In genomic region chr18:21315741-21316187, GRCh38 we compare ENCODE assay signal across 1 cellular context.
TF ChIP-seq lines count a peak whose summit lies in the region.

No MANE protein-coding gene starts in this region.

TF ChIP-seq in H1, 55 proteins besides CTCF, POLR2A, EP300 and RAD21:
- TF ChIP-seq ASH2L (IDR thresholded peaks at IDR 0.05; ENCODE audit: low read length) (peak; percentile 71), TEAD4 (IDR thresholded peaks at IDR 0.05; ENCODE audit: low read depth, low read length) (peak; percentile 75), CREB1 (IDR thresholded peaks at IDR 0.05) (no peak)
